In genomic region chr9:124868511-124869465, GRCh38 we compare ENCODE assay signal across 1 cellular context.
TF ChIP-seq lines count a peak whose summit lies in the region.

No MANE protein-coding gene starts in this region.

TF ChIP-seq in K562, 482 proteins besides CTCF, POLR2A, EP300 and RAD21 (continued from another document and continues in another):
- TF ChIP-seq NELFE (IDR thresholded peaks at IDR 0.05; ENCODE audit: insufficient read depth, insufficient read length) (no peak), E2F8 (IDR thresholded peaks at IDR 0.05; ENCODE audit: low read depth, partially characterized antibody) (peak; percentile 76), SMARCE1 (IDR thresholded peaks at IDR 0.05) (0 out of 2 replicates have a peak, but pooled peaks have one; percentile 24), MAFK (IDR thresholded peaks at IDR 0.05; ENCODE audit: low read length) (no peak), HMGN3 (IDR thresholded peaks at IDR 0.05; ENCODE audit: borderline replicate concordance, extremely low read depth, insufficient read length, low read depth, low read length) (no peak), PRMT5 (CRISPR knock-in tag; IDR thresholded peaks at IDR 0.05) (peak; percentile 40), ZNF445 (CRISPR knock-in tag; IDR thresholded peaks at IDR 0.05; ENCODE audit: low read depth) (no peak), ZNF518B (CRISPR knock-in tag; IDR thresholded peaks at IDR 0.05) (no peak), ATF1 (CRISPR knock-in tag; IDR thresholded peaks at IDR 0.05) (no peak), ATF1 (tag; IDR thresholded peaks at IDR 0.05) (peak; percentile 78), KLF6 (CRISPR knock-in tag; IDR thresholded peaks at IDR 0.05; ENCODE audit: borderline replicate concordance) (no peak), NR2F6 (CRISPR knock-in tag; IDR thresholded peaks at IDR 0.05) (no peak), AFF4 (CRISPR knock-in tag; IDR thresholded peaks at IDR 0.05) (peak; percentile 95), ZBTB40 (IDR thresholded peaks at IDR 0.05) (peak; percentile 94), ZBTB40 (CRISPR knock-in tag; IDR thresholded peaks at IDR 0.05) (no peak), DPF2 (IDR thresholded peaks at IDR 0.05) (no peak), PRPF4 (IDR thresholded peaks at IDR 0.05; ENCODE audit: insufficient read depth, low read depth, low read length, poor library complexity, severe bottlenecking) (peak; percentile 90), BACH1 (tag; IDR thresholded peaks at IDR 0.05) (no peak), ZNF24 (IDR thresholded peaks at IDR 0.05) (no peak), ZNF12 (CRISPR knock-in tag; IDR thresholded peaks at IDR 0.05) (peak; percentile 23; the same call in 1 of the 2 replicates), NFIX (CRISPR knock-in tag; IDR thresholded peaks at IDR 0.05; ENCODE audit: low read depth) (no peak), ZBTB8A (IDR thresholded peaks at IDR 0.05; ENCODE audit: partially characterized antibody) (no peak), MBD1 (CRISPR knock-in tag; IDR thresholded peaks at IDR 0.05) (no peak), KAT2B (IDR thresholded peaks at IDR 0.05; ENCODE audit: low read depth, low read length) (no peak), TBP (optimal IDR thresholded peaks at IDR 0.05; ENCODE audit: low read depth, low read length) (peak; percentile 93), ATF6 (CRISPR knock-in tag; IDR thresholded peaks at IDR 0.05) (no peak), PYGO2 (tag; IDR thresholded peaks at IDR 0.05) (no peak), MXI1 (IDR thresholded peaks at IDR 0.05; ENCODE audit: low read depth, low read length) (peak; percentile 77), PHF8 (IDR thresholded peaks at IDR 0.05; ENCODE audit: borderline replicate concordance, low read length) (peak; percentile 97; the same call in 1 of the 2 replicates), CHAMP1 (IDR thresholded peaks at IDR 0.05) (no peak)
